37 cellular contexts compared by ENCODE assay signal in genomic region chr6:118228856-118229255, GRCh38.
"Had no signal": no experiment of that assay in that cellular context is flagged by ENCODE, and none has a peak within 500 bp of the region (broad histone marks: within the 10 kb centered on the region; RNA-seq: fewer than 3 reads in every experiment).

No MANE protein-coding gene starts in this region.

- H3K4me1 Mint-ChIP-seq: activated B cell treated with CpG ODN at 0.5 μM for 24 hours; activated CD4-positive, alpha-beta T cell treated with anti-CD3 and anti-CD28 coated beads, Interleukin-2, amount 10 ng/mL, durations not matched to agents 24 days and 14 days; activated naive CD8-positive, alpha-beta T cell treated with anti-CD3 and anti-CD28 coated beads for 36 hours; activated T-helper 17 cell treated with anti-CD3 and anti-CD28 coated beads, Interleukin-2, amount 50 U/mL, for 72 hours; central memory CD8-positive, alpha-beta T cell had no signal

- H3K36me3 Mint-ChIP-seq: activated CD4-positive, alpha-beta memory T cell treated with anti-CD3 and anti-CD28 coated beads for 36 hours; activated naive CD4-positive, alpha-beta T cell treated with anti-CD3 and anti-CD28 coated beads, Interleukin-2, amount 50 U/mL, for 72 hours; activated naive CD8-positive, alpha-beta T cell treated with anti-CD3 and anti-CD28 coated beads for 36 hours had no signal

- H3K27ac Mint-ChIP-seq: activated B cell treated with CpG ODN at 0.5 μM for 24 hours; activated CD4-positive, alpha-beta memory T cell treated with anti-CD3 and anti-CD28 coated beads for 36 hours; activated CD4-positive, alpha-beta T cell treated with anti-CD3 and anti-CD28 coated beads, Interleukin-2, amount 10 ng/mL, durations not matched to agents 24 days and 14 days; activated CD8-positive, alpha-beta T cell treated with anti-CD3 and anti-CD28 coated beads for 36 hours; activated naive CD4-positive, alpha-beta T cell treated with anti-CD3 and anti-CD28 coated beads for 36 hours; activated naive CD4-positive, alpha-beta T cell treated with anti-CD3 and anti-CD28 coated beads, Interleukin-2, amount 50 U/mL, for 72 hours; activated naive CD8-positive, alpha-beta T cell treated with anti-CD3 and anti-CD28 coated beads for 36 hours; activated T-cell treated with anti-CD3 and anti-CD28 coated beads, Interleukin-2, amount 50 U/mL, for 72 hours; activated T-helper 1 cell treated with anti-CD3 and anti-CD28 coated beads, Interleukin-12 subunit alpha, Interleukin-12 subunit beta, Interleukin-2, Interleukin-4 antibody, amounts not matched to agents 30 ng/mL and 10 ng/mL and 1 ng/mL, durations not matched to agents 14 hours and 24 hours and 36 hours; activated T-helper 17 cell treated with anti-CD3 and anti-CD28 coated beads, Interleukin-2, amount 50 U/mL, for 72 hours; T-helper 1 cell treated with Interleukin-12 subunit alpha and Interleukin-12 subunit beta and Interleukin-4 antibody, amounts not matched to agents 30 μg/mL and 1 μg/mL, for 36 hours; T-helper 2 cell treated with Interferon-gamma antibody and Interleukin-4, amounts not matched to agents 5 μg/mL and 100 μg/mL, for 36 hours had no signal

- H3K4me1 ChIP-seq: adrenal gland, body of pancreas, breast epithelium had no signal

- ATAC-seq: activated CD8-positive, alpha-beta T cell treated with anti-CD3 and anti-CD28 coated beads for 36 hours; activated naive CD4-positive, alpha-beta T cell treated with anti-CD3 and anti-CD28 coated beads, Interleukin-2, amount 50 U/mL, for 72 hours; activated T-cell treated with anti-CD3 and anti-CD28 coated beads, Interleukin-2, amount 50 U/mL, for 4 hours; activated T-cell treated with anti-CD3 and anti-CD28 coated beads, Interleukin-2, amount 50 U/mL, for 72 hours; activated T-helper 17 cell treated with anti-CD3 and anti-CD28 coated beads, Interleukin-2, amount 50 U/mL, for 72 hours; body of pancreas had no signal

- H3K9me3 Mint-ChIP-seq: activated B cell treated with CpG ODN at 0.5 μM for 24 hours; activated CD4-positive, alpha-beta memory T cell treated with anti-CD3 and anti-CD28 coated beads for 36 hours; activated CD4-positive, alpha-beta T cell treated with anti-CD3 and anti-CD28 coated beads, Interleukin-2, amount 10 ng/mL, durations not matched to agents 24 days and 14 days; activated CD8-positive, alpha-beta T cell treated with anti-CD3 and anti-CD28 coated beads for 36 hours; activated naive CD4-positive, alpha-beta T cell treated with anti-CD3 and anti-CD28 coated beads for 36 hours; activated naive CD4-positive, alpha-beta T cell treated with anti-CD3 and anti-CD28 coated beads, Interleukin-2, amount 50 U/mL, for 72 hours; activated naive CD8-positive, alpha-beta T cell treated with anti-CD3 and anti-CD28 coated beads for 36 hours; activated T-cell treated with anti-CD3 and anti-CD28 coated beads, Interleukin-2, amount 50 U/mL, for 4 hours; activated T-cell treated with anti-CD3 and anti-CD28 coated beads, Interleukin-2, amount 50 U/mL, for 72 hours; activated T-helper 1 cell treated with anti-CD3 and anti-CD28 coated beads, Interleukin-12 subunit alpha, Interleukin-12 subunit beta, Interleukin-2, Interleukin-4 antibody, amounts not matched to agents 30 ng/mL and 10 ng/mL and 1 ng/mL, durations not matched to agents 14 hours and 24 hours and 36 hours; activated T-helper 17 cell treated with anti-CD3 and anti-CD28 coated beads, Interleukin-2, amount 50 U/mL, for 72 hours; central memory CD8-positive, alpha-beta T cell; T-helper 1 cell treated with Interleukin-12 subunit alpha and Interleukin-12 subunit beta and Interleukin-4 antibody, amounts not matched to agents 30 μg/mL and 1 μg/mL, for 36 hours; T-helper 2 cell treated with Interferon-gamma antibody and Interleukin-4, amounts not matched to agents 5 μg/mL and 100 μg/mL, for 36 hours had no signal

- DNase-seq: activated B cell treated with CpG ODN at 0.5 μM for 24 hours; activated CD4-positive, alpha-beta memory T cell treated with anti-CD3 and anti-CD28 coated beads for 36 hours; activated CD4-positive, alpha-beta T cell treated with anti-CD3 and anti-CD28 coated beads for 4 hours; activated CD4-positive, alpha-beta T cell treated with anti-CD3 and anti-CD28 coated beads, Interleukin-2, amount 10 ng/mL, durations not matched to agents 24 days and 14 days; activated CD4-positive, alpha-beta T cell treated with anti-CD3 and anti-CD28 coated beads, Interleukin-2, amount 50 U/mL, for 1 hour; activated CD4-positive, alpha-beta T cell treated with anti-CD3 and anti-CD28 coated beads, Interleukin-2, amount 50 U/mL, for 4 hours; activated CD4-positive, CD25-positive, alpha-beta regulatory T cell treated with anti-CD3 and anti-CD28 coated beads, Interleukin-2, amount 50 U/mL, for 72 hours; activated CD8-positive, alpha-beta memory T cell treated with anti-CD3 and anti-CD28 coated beads, Interleukin-2, amount 50 U/mL, for 4 hours; activated CD8-positive, alpha-beta T cell treated with anti-CD3 and anti-CD28 coated beads for 36 hours; activated effector memory CD4-positive, alpha-beta T cell treated with anti-CD3 and anti-CD28 coated beads, Interleukin-2, amount 50 U/mL, for 16 hours; activated gamma-delta T cell treated with Interleukin-2 at 50 U/mL for 16 hours; activated naive CD4-positive, alpha-beta T cell; activated naive CD4-positive, alpha-beta T cell treated with anti-CD3 and anti-CD28 coated beads for 36 hours; activated naive CD4-positive, alpha-beta T cell treated with anti-CD3 and anti-CD28 coated beads, Interleukin-2, amount 50 U/mL, for 16 hours; activated naive CD8-positive, alpha-beta T cell treated with anti-CD3 and anti-CD28 coated beads for 36 hours; activated T-cell treated with anti-CD3 and anti-CD28 coated beads for 4 hours; activated T-cell treated with anti-CD3 and anti-CD28 coated beads, Interleukin-2, amount 50 U/mL, for 1 hour; activated T-cell treated with anti-CD3 and anti-CD28 coated beads, Interleukin-2, amount 50 U/mL, for 4 hours; activated T-cell treated with anti-CD3 and anti-CD28 coated beads, Interleukin-2, amount 50 U/mL, for 72 hours; adrenal gland; amniotic stem cell; aorta; body of pancreas; brain microvascular endothelial cell; caudate nucleus; cerebellar nuclear complex; T-helper 2 cell; T-helper 9 cell had no signal

- H3K4me3 Mint-ChIP-seq: activated B cell treated with CpG ODN at 0.5 μM for 24 hours; activated CD4-positive, alpha-beta memory T cell treated with anti-CD3 and anti-CD28 coated beads for 36 hours; activated CD4-positive, alpha-beta T cell treated with anti-CD3 and anti-CD28 coated beads, Interleukin-2, amount 10 ng/mL, durations not matched to agents 24 days and 14 days; activated CD8-positive, alpha-beta T cell treated with anti-CD3 and anti-CD28 coated beads for 36 hours; activated naive CD4-positive, alpha-beta T cell treated with anti-CD3 and anti-CD28 coated beads for 36 hours; activated naive CD8-positive, alpha-beta T cell treated with anti-CD3 and anti-CD28 coated beads for 36 hours; activated T-cell treated with anti-CD3 and anti-CD28 coated beads, Interleukin-2, amount 50 U/mL, for 4 hours; activated T-cell treated with anti-CD3 and anti-CD28 coated beads, Interleukin-2, amount 50 U/mL, for 72 hours; activated T-helper 1 cell treated with anti-CD3 and anti-CD28 coated beads, Interleukin-12 subunit alpha, Interleukin-12 subunit beta, Interleukin-2, Interleukin-4 antibody, amounts not matched to agents 30 ng/mL and 10 ng/mL and 1 ng/mL, durations not matched to agents 14 hours and 24 hours and 36 hours; activated T-helper 17 cell treated with anti-CD3 and anti-CD28 coated beads, Interleukin-2, amount 50 U/mL, for 72 hours; central memory CD8-positive, alpha-beta T cell; T-helper 1 cell treated with Interleukin-12 subunit alpha and Interleukin-12 subunit beta and Interleukin-4 antibody, amounts not matched to agents 30 μg/mL and 1 μg/mL, for 36 hours; T-helper 2 cell treated with Interferon-gamma antibody and Interleukin-4, amounts not matched to agents 5 μg/mL and 100 μg/mL, for 36 hours had no signal

- H3K27me3 ChIP-seq: adrenal gland, body of pancreas, brain microvascular endothelial cell, breast epithelium, cardiac muscle cell had no signal

- H3K27me3 Mint-ChIP-seq: activated B cell treated with CpG ODN at 0.5 μM for 24 hours; activated CD4-positive, alpha-beta T cell treated with anti-CD3 and anti-CD28 coated beads, Interleukin-2, amount 10 ng/mL, durations not matched to agents 24 days and 14 days had no signal

- H3K9me3 ChIP-seq: adrenal gland, body of pancreas, breast epithelium had no signal

- H3K27ac ChIP-seq: adrenal gland, body of pancreas, brain microvascular endothelial cell, breast epithelium, cardiac muscle cell, VCaP had no signal

- H3K36me3 ChIP-seq: adrenal gland, brain microvascular endothelial cell, breast epithelium, cardiac muscle cell had no signal

- H3K4me3 ChIP-seq: adrenal gland, body of pancreas, breast epithelium, cardiac muscle cell had no signal
